ENCODE assay signal across 1 cellular context in the genomic region with DNA sequence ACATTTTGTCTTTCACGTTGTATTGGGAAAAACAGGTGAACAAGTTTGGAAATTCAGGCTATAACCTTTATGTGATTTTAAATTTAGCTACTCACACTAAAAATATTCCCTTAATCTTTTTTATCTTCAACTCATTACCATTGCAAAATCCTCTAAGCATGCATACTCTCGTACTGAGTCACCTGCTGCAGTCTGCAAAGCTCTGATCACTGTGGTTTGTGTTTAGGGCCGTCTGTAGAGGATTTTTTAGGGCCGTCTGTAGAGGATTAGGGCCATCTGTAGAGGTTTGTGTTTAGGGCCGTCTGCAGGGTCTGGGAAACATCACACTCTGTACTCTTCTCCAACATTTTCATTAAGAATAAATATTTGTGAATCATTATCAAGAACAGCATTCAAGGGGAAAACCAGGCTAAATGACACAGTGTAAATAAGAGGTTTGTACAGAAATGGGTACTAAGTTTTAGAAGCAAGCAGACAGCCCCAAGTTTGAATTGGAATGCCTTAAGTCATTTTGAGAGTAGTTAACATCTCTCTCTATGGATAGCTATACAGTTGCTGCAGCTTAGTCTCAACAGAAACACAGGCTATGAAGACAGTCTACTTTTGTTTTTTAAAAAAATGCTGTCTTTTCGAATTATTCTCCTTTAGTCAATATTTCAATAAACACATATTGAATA.
TF ChIP-seq lines count a peak whose summit lies in the region.

No MANE protein-coding gene starts in this region.

TF ChIP-seq in HCT116, 20 proteins besides CTCF, POLR2A, EP300 and RAD21 (continued from another document):
- TF ChIP-seq ELF1 (IDR thresholded peaks at IDR 0.05; ENCODE audit: borderline replicate concordance, low read depth) (no peak), FOSL1 (IDR thresholded peaks at IDR 0.05; ENCODE audit: low read depth) (no peak)
